Comparison of ENCODE assay signal across 8 cellular contexts in the genomic region with DNA sequence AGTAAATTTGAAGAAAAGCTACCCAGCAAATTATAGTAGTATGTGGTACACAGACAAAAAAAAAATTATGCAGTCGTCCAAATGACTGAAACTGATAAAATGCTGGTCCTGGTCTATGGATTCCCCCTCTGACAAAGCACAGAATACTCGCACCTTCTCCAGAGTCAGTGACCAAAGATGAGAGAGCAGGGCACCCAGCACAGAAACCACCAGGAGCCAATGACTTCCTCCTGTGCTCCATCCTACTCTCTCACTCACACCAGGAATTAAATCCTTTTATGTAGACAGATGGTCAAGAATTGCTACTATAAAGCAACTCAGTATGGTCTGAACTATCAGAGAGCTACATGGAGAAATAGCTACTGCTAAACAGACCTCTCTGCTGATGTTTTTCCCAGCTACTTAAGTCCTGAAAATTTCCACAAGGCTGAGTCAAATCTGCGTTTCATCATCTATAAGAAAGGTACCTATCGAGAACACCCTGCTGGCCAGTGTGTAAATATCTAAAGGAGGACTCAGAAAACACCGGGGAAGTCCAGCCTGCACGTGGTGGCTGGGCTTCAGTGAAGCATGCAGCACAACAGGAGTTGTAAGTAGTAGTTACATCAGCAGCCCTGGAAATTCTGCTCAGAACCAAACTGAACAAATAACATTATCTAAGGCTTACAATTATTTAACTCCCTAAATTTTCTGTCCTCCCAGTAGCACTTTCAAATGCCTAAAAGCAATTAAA.
A peak's percentile ranks its signal among the peaks of the same experiment; 100 is the strongest.
DNase-seq lines count a peak whose midpoint lies in the region; ATAC-seq, FAIRE-seq and TF ChIP-seq lines count a peak whose summit lies in the region.
"Not testable (repeated sequence)": the region's sequence is repeated elsewhere in the genome, so short reads cannot be mapped to it uniquely, and the experiment has no call there.

No MANE protein-coding gene starts in this region.

- CTCF ChIA-PET in HepG2 (lab: Yijun Ruan, JAX; ENCODE audit: low intra/inter-chr PET ratio, low total read pairs): not testable (repeated sequence)

- in situ Hi-C loops in Caki2 (cut with HindIII; ENCODE audit: low pct_unique_long_range_greater_than_20kb, low sequenced_read_pairs); HepG2 (cut with HindIII; ENCODE audit: extremely low pct_ligation_motif_present, low pct_unique_long_range_greater_than_20kb): not testable (repeated sequence)

- not testable (repeated sequence) for H3K36me3 ChIP-seq in HepG2 (replicated peaks in 1 of 2; ENCODE audit: control insufficient read depth in 1 of 2, insufficient read depth in 2 of 2, low read length in 2 of 2)

- H4K20me1 ChIP-seq in HepG2 (ENCODE audit: insufficient read depth, low read length): not testable (repeated sequence)

- POLR2A ChIA-PET in HepG2 (lab: Yijun Ruan, JAX): not testable (repeated sequence)

- not testable (repeated sequence) for H3K4me1 ChIP-seq in HepG2 (ENCODE audit: insufficient read depth, low read length)

- TF ChIP-seq EP300 in HepG2 (IDR thresholded peaks at IDR 0.05; ENCODE audit: low read depth in 2 of 2, low read length in 2 of 2); HepG2 (CRISPR knock-in tag; IDR thresholded peaks at IDR 0.05; ENCODE audit: borderline replicate concordance): not testable (repeated sequence)

- not testable (repeated sequence) for H3K9me3 ChIP-seq in HepG2 (ENCODE audit: low read length)

- 66% methylated on average over 6 of the region's 6 CpGs for WGBS in HepG2 (ENCODE audit: low lambda C conversion rate)

- not testable (repeated sequence) for TF ChIP-seq CTCF in HepG2 (CRISPR knock-in tag; IDR thresholded peaks at IDR 0.05)

- H3K4me3 ChIP-seq in HepG2 (replicated peaks in 1 of 3; ENCODE audit: insufficient read depth in 1 of 3, low read depth in 2 of 3, low read length in 3 of 3): not testable (repeated sequence)

- H3K9ac ChIP-seq in HepG2 (ENCODE audit: insufficient read depth, low read depth, low read length): not testable (repeated sequence)

- H3K27me3 ChIP-seq in HepG2 (ENCODE audit: control insufficient read depth in 1 of 2, insufficient read depth in 2 of 2, low read length in 2 of 2): not testable (repeated sequence)

- BruUV-seq in HepG2 (replicated peaks; lab: Mats Ljungman, UMichigan): not testable (repeated sequence)

- H3K79me2 ChIP-seq in HepG2 (ENCODE audit: insufficient read depth, low read length): not testable (repeated sequence)

- H3K4me2 ChIP-seq in HepG2 (ENCODE audit: low read depth, low read length): not testable (repeated sequence)

- H3K27ac ChIP-seq in HepG2 (ENCODE audit: extremely low read length, insufficient read depth, low read length): not testable (repeated sequence)

- not testable (repeated sequence) for TF ChIP-seq RAD21 in HepG2 (CRISPR knock-in tag; IDR thresholded peaks at IDR 0.05)

- not testable (repeated sequence) for TF ChIP-seq POLR2A in HepG2 (IDR thresholded peaks at IDR 0.05; ENCODE audit: insufficient read depth in 1 of 2, low read depth in 2 of 2, low read length in 2 of 2)

- peak; percentile 41 for DNase-seq in Caki2 (ENCODE audit: low read depth)
- DNase-seq in NCI-H69 (lab: John Stamatoyannopoulos, UW): peak; percentile 69
- peak; percentile 55 for DNase-seq in amniotic epithelial cell (ENCODE audit: low read depth)
- DNase-seq in HepG2 (ENCODE audit: low spot score): not testable (repeated sequence)

- not testable (repeated sequence) for FAIRE-seq in HepG2 (lab: Jason Lieb, UNC)

- H2AFZ ChIP-seq in HepG2 (ENCODE audit: low read length): not testable (repeated sequence)

- ATAC-seq in GM18909 (IDR thresholded peaks at IDR 0.05; ENCODE audit: poor library complexity, unreplicated experiment): peak; percentile 66
- peak; percentile 87 for ATAC-seq in GM21529 (IDR thresholded peaks at IDR 0.05; ENCODE audit: unreplicated experiment)
- ATAC-seq in HG02678 (IDR thresholded peaks at IDR 0.05; ENCODE audit: unreplicated experiment): peak; percentile 85
- ATAC-seq in HG03196 (IDR thresholded peaks at IDR 0.05; ENCODE audit: unreplicated experiment): peak; percentile 82
- peak; percentile 53; the same call in 2 of the 3 replicates for ATAC-seq in HepG2

- intact Hi-C loops in HepG2 (cut with micrococcal nuclease; ENCODE audit: unreplicated experiment): not testable (repeated sequence)
